In genomic region chr22:42994276-42994916, GRCh38 we compare ENCODE assay signal across 11 cellular contexts. TPM values are rescaled to one million over a fixed set of nuclear protein-coding genes. Genes with fewer than 3 reads are reported as not detected.
DNase-seq lines count a peak whose midpoint lies in the region; ATAC-seq, FAIRE-seq and TF ChIP-seq lines count a peak whose summit lies in the region.
"Had no signal": no experiment of that assay in that cellular context is flagged by ENCODE, and none has a peak within 500 bp of the region (broad histone marks: within the 10 kb centered on the region; RNA-seq: fewer than 3 reads in every experiment).

No MANE protein-coding gene starts in this region.

- peak; percentile 5 for TF ChIP-seq POLR2A in GM18505 (IDR thresholded peaks at IDR 0.05; ENCODE audit: borderline replicate concordance, extremely low read depth, insufficient read depth, insufficient read length)

- FAIRE-seq in bronchial epithelial cell (lab: Jason Lieb, UNC) = no peak

- peak overlapping the region; percentile 31 for H3K4me3 ChIP-seq in bronchial epithelial cell (ENCODE audit: low read depth, low read length)

- no peaks in the 10 kb centered on the region for H3K27me3 ChIP-seq in bronchial epithelial cell (ENCODE audit: control insufficient read depth, insufficient read depth, low read length)

- H3K36me3 ChIP-seq in bronchial epithelial cell (ENCODE audit: control insufficient read depth, insufficient read depth, low read length) = no peaks in the 10 kb centered on the region

- ATAC-seq in GM18505 (IDR thresholded peaks at IDR 0.05; ENCODE audit: unreplicated experiment) = no peak
- peak; percentile 30 for ATAC-seq in left lobe of liver
- ATAC-seq in stimulated activated memory B cell treated with anti-CD40 and anti-IgM and Interleukin-4, amounts not matched to agents 10 μg/mL and 1 μg/mL and 100 μg/mL, for 72 hours = no peak
- no peak for ATAC-seq in activated T-helper 17 cell treated with anti-CD3 and anti-CD28 coated beads, Interleukin-2, amount 50 U/mL, for 72 hours (replicated peaks)

- peaks cover 7% of the 10 kb centered on the region for H3K36me3 Mint-ChIP-seq in stimulated activated memory B cell treated with anti-CD40 and anti-IgM and Interleukin-4, amounts not matched to agents 10 μg/mL and 1 μg/mL and 100 μg/mL, for 72 hours
- H3K36me3 Mint-ChIP-seq in activated T-helper 17 cell treated with anti-CD3 and anti-CD28 coated beads, Interleukin-2, amount 50 U/mL, for 72 hours (ENCODE audit: low read depth) = peaks cover 5% of the 10 kb centered on the region

- no peak for TF ChIP-seq CTCF in bronchial epithelial cell (IDR thresholded peaks at IDR 0.05; ENCODE audit: insufficient read depth, low read length, severe bottlenecking)

- DNase-seq in bronchial epithelial cell (ENCODE audit: low read depth) (no peak), left lobe of liver (ENCODE audit: low spot score) (no peak), A172 (ENCODE audit: low spot score) (no peak), retina (no peak), iPS-NIHi7 (ENCODE audit: extremely low spot score) (no peak)
- DNase-seq: activated CD4-positive, alpha-beta memory T cell treated with anti-CD3 and anti-CD28 coated beads, Interleukin-2, amount 10 ng/mL, durations not matched to agents 7 days and 5 days; NCI-H1930 had no signal

- no peaks in the 10 kb centered on the region for H3K27me3 Mint-ChIP-seq in stimulated activated memory B cell treated with anti-CD40 and anti-IgM and Interleukin-4, amounts not matched to agents 10 μg/mL and 1 μg/mL and 100 μg/mL, for 72 hours
- H3K27me3 Mint-ChIP-seq in activated T-helper 17 cell treated with anti-CD3 and anti-CD28 coated beads, Interleukin-2, amount 50 U/mL, for 72 hours = no peaks in the 10 kb centered on the region
- H3K27me3 Mint-ChIP-seq: activated CD4-positive, alpha-beta memory T cell treated with anti-CD3 and anti-CD28 coated beads, Interleukin-2, amount 10 ng/mL, durations not matched to agents 7 days and 5 days; stimulated activated naive CD8-positive, alpha-beta T cell treated with anti-CD3 and anti-CD28 coated beads, Interleukin-15, Interleukin-2, amounts not matched to agents 100 ng/mL and 50 ng/mL, for 24 hours had no signal

- H3K27ac Mint-ChIP-seq in stimulated activated memory B cell treated with anti-CD40 and anti-IgM and Interleukin-4, amounts not matched to agents 10 μg/mL and 1 μg/mL and 100 μg/mL, for 72 hours = peak overlapping the region; percentile 89
- no peak overlapping the region for H3K27ac Mint-ChIP-seq in activated T-helper 17 cell treated with anti-CD3 and anti-CD28 coated beads, Interleukin-2, amount 50 U/mL, for 72 hours
- H3K27ac Mint-ChIP-seq: activated CD4-positive, alpha-beta memory T cell treated with anti-CD3 and anti-CD28 coated beads, Interleukin-2, amount 10 ng/mL, durations not matched to agents 7 days and 5 days; stimulated activated naive CD8-positive, alpha-beta T cell treated with anti-CD3 and anti-CD28 coated beads, Interleukin-15, Interleukin-2, amounts not matched to agents 100 ng/mL and 50 ng/mL, for 24 hours had no signal

- H3K4me3 Mint-ChIP-seq in stimulated activated memory B cell treated with anti-CD40 and anti-IgM and Interleukin-4, amounts not matched to agents 10 μg/mL and 1 μg/mL and 100 μg/mL, for 72 hours = no peak overlapping the region
- no peak overlapping the region for H3K4me3 Mint-ChIP-seq in activated T-helper 17 cell treated with anti-CD3 and anti-CD28 coated beads, Interleukin-2, amount 50 U/mL, for 72 hours
- H3K4me3 Mint-ChIP-seq: activated CD4-positive, alpha-beta memory T cell treated with anti-CD3 and anti-CD28 coated beads, Interleukin-2, amount 10 ng/mL, durations not matched to agents 7 days and 5 days; stimulated activated naive CD8-positive, alpha-beta T cell treated with anti-CD3 and anti-CD28 coated beads, Interleukin-15, Interleukin-2, amounts not matched to agents 100 ng/mL and 50 ng/mL, for 24 hours had no signal

- no peaks in the 10 kb centered on the region for H3K9me3 Mint-ChIP-seq in stimulated activated memory B cell treated with anti-CD40 and anti-IgM and Interleukin-4, amounts not matched to agents 10 μg/mL and 1 μg/mL and 100 μg/mL, for 72 hours
- H3K9me3 Mint-ChIP-seq in activated T-helper 17 cell treated with anti-CD3 and anti-CD28 coated beads, Interleukin-2, amount 50 U/mL, for 72 hours = no peaks in the 10 kb centered on the region
- H3K9me3 Mint-ChIP-seq: activated CD4-positive, alpha-beta memory T cell treated with anti-CD3 and anti-CD28 coated beads, Interleukin-2, amount 10 ng/mL, durations not matched to agents 7 days and 5 days; stimulated activated naive CD8-positive, alpha-beta T cell treated with anti-CD3 and anti-CD28 coated beads, Interleukin-15, Interleukin-2, amounts not matched to agents 100 ng/mL and 50 ng/mL, for 24 hours had no signal

- H3K4me1 Mint-ChIP-seq in stimulated activated memory B cell treated with anti-CD40 and anti-IgM and Interleukin-4, amounts not matched to agents 10 μg/mL and 1 μg/mL and 100 μg/mL, for 72 hours = peaks cover 72% of the 10 kb centered on the region
- peaks cover 15% of the 10 kb centered on the region for H3K4me1 Mint-ChIP-seq in activated T-helper 17 cell treated with anti-CD3 and anti-CD28 coated beads, Interleukin-2, amount 50 U/mL, for 72 hours

RNA-seq across cellular contexts. Expression of gene PACSIN2, which starts 20.6 kb away (rescaled TPM):
- total RNA-seq in bronchial epithelial cell (49.8 and 68.9 TPM in 2 replicates), left lobe of liver (23.8 TPM)
- total RNA-seq in A172 (2014; rRNA removed; shearing (Covaris generic)) = 31.4 and 35.9 TPM in 2 replicates
- 10 to 100 TPM; 22.9 to 26.3 TPM for total RNA-seq in activated T-helper 17 cell treated with anti-CD3 and anti-CD28 coated beads, Interleukin-2, amount 50 U/mL, for 72 hours
